ENCODE assay signal across 18 cellular contexts in genomic region chr13:65593298-65593874, GRCh38.
DNase-seq lines count a peak whose midpoint lies in the region; ATAC-seq and TF ChIP-seq lines count a peak whose summit lies in the region.
"Had no signal": no experiment of that assay in that cellular context is flagged by ENCODE, and none has a peak within 500 bp of the region (broad histone marks: within the 10 kb centered on the region; RNA-seq: fewer than 3 reads in every experiment).

No MANE protein-coding gene starts in this region.

- peaks cover 22% of the 10 kb centered on the region for H3K4me1 ChIP-seq in cardiac muscle cell (ENCODE audit: low read depth)
- no peaks in the 10 kb centered on the region for H3K4me1 ChIP-seq in left ventricle myocardium inferior
- H3K4me1 ChIP-seq in neuron (ENCODE audit: insufficient read depth, low read length), result peaks cover 4% of the 10 kb centered on the region
- H3K4me1 ChIP-seq: A549 had no signal

- H2AFZ ChIP-seq in neuron (ENCODE audit: low read depth, low read length), result peak overlapping the region; percentile 67

- H3K9me3 ChIP-seq in cardiac muscle cell (ENCODE audit: low read depth) (no peaks in the 10 kb centered on the region), left ventricle myocardium inferior (replicated peaks) (peaks cover 21% of the 10 kb centered on the region), neuron (ENCODE audit: low read length) (no peaks in the 10 kb centered on the region)
- H3K9me3 ChIP-seq: A549 had no signal

- no peaks in the 10 kb centered on the region for H3K36me3 ChIP-seq in cardiac muscle cell
- H3K36me3 ChIP-seq in left ventricle myocardium inferior, result no peaks in the 10 kb centered on the region
- no peaks in the 10 kb centered on the region for H3K36me3 ChIP-seq in neuron (ENCODE audit: insufficient read depth, low read length)

- ATAC-seq in SK-N-SH treated with all-trans-retinoic acid at 6 μM for 48 hours (peak; percentile 67), HG02623 (IDR thresholded peaks at IDR 0.05; ENCODE audit: unreplicated experiment) (no peak)
- ATAC-seq: A549; CD8-positive, alpha-beta T cell; GM12878; HepG2 had no signal

- intact Hi-C loops in left ventricle myocardium inferior (cut with micrococcal nuclease), result no loop called here

- H3K4me3 ChIP-seq in cardiac muscle cell, result no peak overlapping the region
- no peak overlapping the region for H3K4me3 ChIP-seq in left ventricle myocardium inferior
- H3K4me3 ChIP-seq in neuron (ENCODE audit: low read length), result no peak overlapping the region
- H3K4me3 ChIP-seq: A549, GM12878 had no signal

- H3K27me3 ChIP-seq in cardiac muscle cell, result no peaks in the 10 kb centered on the region
- no peaks in the 10 kb centered on the region for H3K27me3 ChIP-seq in left ventricle myocardium inferior (ENCODE audit: low read depth)
- H3K27me3 ChIP-seq in neuron (ENCODE audit: insufficient read depth, low read length), result no peaks in the 10 kb centered on the region

- no peak for DNase-seq in cardiac muscle cell (ENCODE audit: low read depth in 1 of 2, low spot score in 1 of 2)
- DNase-seq in left ventricle myocardium inferior, result no peak
- no peak for DNase-seq in EL
- no peak for DNase-seq in midbrain (lab: John Stamatoyannopoulos, UW)
- DNase-seq: AML-193; Calu3; CD8-positive, alpha-beta T cell; DMS79 treated with DMSO at 0.1 percent for 48 hours; GOT3; H7; KBM-7 had no signal

- H3K27ac ChIP-seq in cardiac muscle cell, result peak overlapping the region; percentile 20
- no peak overlapping the region for H3K27ac ChIP-seq in left ventricle myocardium inferior (replicated peaks)
- H3K27ac ChIP-seq: 22Rv1, A549 had no signal

- TF ChIP-seq CTCF in cardiac muscle cell (IDR thresholded peaks at IDR 0.05; ENCODE audit: low read depth, low read length) (no peak), left ventricle myocardium inferior (IDR thresholded peaks at IDR 0.05; ENCODE audit: borderline replicate concordance) (no peak)

TF ChIP-seq in SK-N-SH treated with all-trans-retinoic acid at 6 μM for 48 hours, 23 proteins besides CTCF, POLR2A, EP300 and RAD21:
- peak; percentile 56; the same call in 1 of the 2 replicates for TF ChIP-seq PATZ1 (CRISPR knock-in tag; IDR thresholded peaks at IDR 0.05; ENCODE audit: borderline replicate concordance)
- peak; percentile 24; the same call in 1 of the 2 replicates for TF ChIP-seq ZC3H10 (CRISPR knock-in tag; IDR thresholded peaks at IDR 0.05)
- TF ChIP-seq CREB5 (CRISPR knock-in tag; IDR thresholded peaks at IDR 0.05; ENCODE audit: low read depth), result peak; percentile 55; the same call in 1 of the 2 replicates
- no peak for TF ChIP-seq RARB (CRISPR knock-in tag; IDR thresholded peaks at IDR 0.05)
- TF ChIP-seq, protein P1, sequence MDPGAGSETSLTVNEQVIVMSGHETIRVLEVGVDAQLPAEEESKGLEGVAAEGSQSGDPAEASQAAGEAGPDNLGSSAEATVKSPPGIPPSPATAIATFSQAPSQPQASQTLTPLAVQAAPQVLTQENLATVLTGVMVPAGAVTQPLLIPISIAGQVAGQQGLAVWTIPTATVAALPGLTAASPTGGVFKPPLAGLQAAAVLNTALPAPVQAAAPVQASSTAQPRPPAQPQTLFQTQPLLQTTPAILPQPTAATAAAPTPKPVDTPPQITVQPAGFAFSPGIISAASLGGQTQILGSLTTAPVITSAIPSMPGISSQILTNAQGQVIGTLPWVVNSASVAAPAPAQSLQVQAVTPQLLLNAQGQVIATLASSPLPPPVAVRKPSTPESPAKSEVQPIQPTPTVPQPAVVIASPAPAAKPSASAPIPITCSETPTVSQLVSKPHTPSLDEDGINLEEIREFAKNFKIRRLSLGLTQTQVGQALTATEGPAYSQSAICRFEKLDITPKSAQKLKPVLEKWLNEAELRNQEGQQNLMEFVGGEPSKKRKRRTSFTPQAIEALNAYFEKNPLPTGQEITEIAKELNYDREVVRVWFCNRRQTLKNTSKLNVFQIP (CRISPR knock-in tag; IDR thresholded peaks at IDR 0.05; ENCODE audit: borderline replicate concordance, low read depth), result 0 out of 2 replicates have a peak, but pooled peaks have one; percentile 31
- TF ChIP-seq ARNTL (CRISPR knock-in tag; IDR thresholded peaks at IDR 0.05; ENCODE audit: borderline replicate concordance, low read depth), result no peak
- no peak for TF ChIP-seq ZFP3 (CRISPR knock-in tag; IDR thresholded peaks at IDR 0.05)
- TF ChIP-seq ISL1 (CRISPR knock-in tag; IDR thresholded peaks at IDR 0.05), result peak; percentile 89
- TF ChIP-seq, protein P2, sequence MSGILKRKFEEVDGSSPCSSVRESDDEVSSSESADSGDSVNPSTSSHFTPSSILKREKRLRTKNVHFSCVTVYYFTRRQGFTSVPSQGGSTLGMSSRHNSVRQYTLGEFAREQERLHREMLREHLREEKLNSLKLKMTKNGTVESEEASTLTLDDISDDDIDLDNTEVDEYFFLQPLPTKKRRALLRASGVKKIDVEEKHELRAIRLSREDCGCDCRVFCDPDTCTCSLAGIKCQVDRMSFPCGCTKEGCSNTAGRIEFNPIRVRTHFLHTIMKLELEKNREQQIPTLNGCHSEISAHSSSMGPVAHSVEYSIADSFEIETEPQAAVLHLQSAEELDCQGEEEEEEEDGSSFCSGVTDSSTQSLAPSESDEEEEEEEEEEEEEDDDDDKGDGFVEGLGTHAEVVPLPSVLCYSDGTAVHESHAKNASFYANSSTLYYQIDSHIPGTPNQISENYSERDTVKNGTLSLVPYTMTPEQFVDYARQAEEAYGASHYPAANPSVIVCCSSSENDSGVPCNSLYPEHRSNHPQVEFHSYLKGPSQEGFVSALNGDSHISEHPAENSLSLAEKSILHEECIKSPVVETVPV (CRISPR knock-in tag; IDR thresholded peaks at IDR 0.05), result 0 out of 2 replicates have a peak, but pooled peaks have one; percentile 58
- no peak for TF ChIP-seq SNAI2 (CRISPR knock-in tag; IDR thresholded peaks at IDR 0.05)
